In genomic region chr9:127130661-127131538, GRCh38 we compare ENCODE assay signal across 8 cellular contexts. TPM values are rescaled to one million over a fixed set of nuclear protein-coding genes. Genes with fewer than 3 reads are reported as not detected.
DNase-seq lines count a peak whose midpoint lies in the region; ATAC-seq lines count a peak whose summit lies in the region.

No MANE protein-coding gene starts in this region.

- no peak for ATAC-seq in T-cell (replicated peaks in 1 of 4)
- no peak for ATAC-seq in HG02610 (IDR thresholded peaks at IDR 0.05; ENCODE audit: unreplicated experiment)

- no peak overlapping the region for H3K4me3 Mint-ChIP-seq in T-cell

- H3K4me1 Mint-ChIP-seq in T-cell: no peaks in the 10 kb centered on the region

- no peaks in the 10 kb centered on the region for H3K27me3 ChIP-seq in H7 (ENCODE audit: control insufficient read depth, insufficient read depth, low read length)

- peaks cover 0 to 16% of the 10 kb centered on the region in 2 donors for H3K27me3 Mint-ChIP-seq in T-cell

- H3K27ac ChIP-seq in cingulate gyrus (ENCODE audit: low read depth, low read length): peak overlapping the region; percentile 62

- H3K27ac Mint-ChIP-seq in T-cell: no peak overlapping the region

- no peaks in the 10 kb centered on the region for H3K9me3 Mint-ChIP-seq in T-cell

- no peak overlapping the region for H3K4me3 ChIP-seq in H7 (ENCODE audit: insufficient read depth, low read depth, low read length)

- DNase-seq in AG08396 (ENCODE audit: low spot score) (peak; percentile 74), NCI-H446 (lab: John Stamatoyannopoulos, UW) (peak; percentile 85 to 93), midbrain (lab: John Stamatoyannopoulos, UW) (peak; percentile 68), T-cell (no peak), H7 (no peak), NCI-H2029 treated with DMSO at 0.1 percent for 48 hours (lab: John Stamatoyannopoulos, UW) (no peak)

- H3K36me3 ChIP-seq in H7 (replicated peaks; ENCODE audit: control insufficient read depth, insufficient read depth, low read length): no peaks in the 10 kb centered on the region

- CTCF ChIA-PET in T-cell (lab: Charles Lee): no interaction called here

- peaks cover 4% of the 10 kb centered on the region for H3K36me3 Mint-ChIP-seq in T-cell

- POLR2A ChIA-PET in T-cell (lab: Charles Lee): no interaction called here

RNA-seq across cellular contexts. Expression of gene ANGPTL2, which starts 8.5 kb away (rescaled TPM):
- total RNA-seq in T-cell: under 1 TPM in 3 of 5 donors, not detected in 2; 0.10 to 0.82 (median 0.13) TPM
- total RNA-seq in H7 (2014; rRNA removed; shearing (Covaris generic)): 4.7 and 8.3 TPM in 2 replicates

Comparison
In these comparisons a context has a peak if more than half of its experiments do, and no peak if none do; other contexts are left out.
1. DNase-seq: peak in AG08396 (single experiment), NCI-H446 (2 of 2) and midbrain (single experiment); none in T-cell (0 of 34), H7 (single experiment) and NCI-H2029 treated with DMSO at 0.1 percent for 48 hours (single experiment).